8 cellular contexts compared by ENCODE assay signal in genomic region chr13:110615005-110615321, GRCh38. TPM values are rescaled to one million over a fixed set of nuclear protein-coding genes. Genes with fewer than 3 reads are reported as not detected.
DNase-seq lines count a peak whose midpoint lies in the region; ATAC-seq and TF ChIP-seq lines count a peak whose summit lies in the region.

No MANE protein-coding gene starts in this region.

- POLR2A ChIA-PET in naive thymus-derived CD8-positive, alpha-beta T cell (lab: Charles Lee) = interaction anchor here (0.8 to 4.7 kb wide), 5 partner anchors 10 to 300 kb away, joined by 3 to 46 read pairs (median 3); partner anchors contain the start of genes ANKRD10, CARS2 and ING1

- peak overlapping the region; percentile 89 to 98 (median 95) for H3K27ac Mint-ChIP-seq in naive thymus-derived CD8-positive, alpha-beta T cell

- H3K4me3 Mint-ChIP-seq in naive thymus-derived CD8-positive, alpha-beta T cell = peak overlapping the region; percentile 82 to 97 (median 94)

- peaks cover 4% of the 10 kb centered on the region for H3K4me1 ChIP-seq in colonic mucosa

- H3K36me3 Mint-ChIP-seq in naive thymus-derived CD8-positive, alpha-beta T cell = peaks cover 0 to 4% (median 2%) of the 10 kb centered on the region in 3 donors

- H3K9me3 Mint-ChIP-seq in naive thymus-derived CD8-positive, alpha-beta T cell = peaks cover 0 to 4% (median 0%) of the 10 kb centered on the region in 9 donors

- no peak for TF ChIP-seq CTCF in AG10803 (conservative IDR thresholded peaks at IDR 0.05; ENCODE audit: low read length)
- no peak for TF ChIP-seq CTCF in colonic mucosa (IDR thresholded peaks at IDR 0.05)

- H3K36me3 ChIP-seq in MG63 (peaks cover 3% of the 10 kb centered on the region; the same call in 1 of the 2 replicates), colonic mucosa (no peaks in the 10 kb centered on the region)

- peak overlapping the region in 1 of 2 donors; percentile 72 for H3K9ac ChIP-seq in colonic mucosa (ENCODE audit: low read depth in 2 of 2, low read length in 2 of 2)

- no peaks in the 10 kb centered on the region for H3K27me3 ChIP-seq in MG63
- no peaks in the 10 kb centered on the region for H3K27me3 ChIP-seq in colonic mucosa

- H3K27ac ChIP-seq in colonic mucosa = peak overlapping the region; percentile 91

- no peak for ATAC-seq in naive thymus-derived CD8-positive, alpha-beta T cell
- no peak for ATAC-seq in sciatic nerve

- H3K9me3 ChIP-seq in MG63 (no peaks in the 10 kb centered on the region), colonic mucosa (no peaks in the 10 kb centered on the region)

- no peak for DNase-seq in AG10803 (ENCODE audit: low read depth)
- DNase-seq in MG63 = no peak
- DNase-seq in colonic mucosa = no peak
- DNase-seq in naive thymus-derived CD8-positive, alpha-beta T cell = no peak
- no peak for DNase-seq in iPS-NIHi7 (ENCODE audit: extremely low spot score)
- DNase-seq in GF-D8 (lab: John Stamatoyannopoulos, UW) = no peak
- no peak for DNase-seq in sciatic nerve (ENCODE audit: low spot score)
- no peak for DNase-seq in islet precursor cell

- intact Hi-C loops in colonic mucosa (cut with DNase I) (loop anchor here (10.0 kb wide), 1 partner anchor 90 kb away; the partner anchor contains the start of gene CARS2), sciatic nerve (cut with DNase I) (no loop called here)

- H3K4me3 ChIP-seq in AG10803 (ENCODE audit: low read length) (peak overlapping the region; percentile 83), MG63 (peak overlapping the region; percentile 93), colonic mucosa (peak overlapping the region; percentile 95)

- peaks cover 0 to 5% (median 0%) of the 10 kb centered on the region in 5 donors for H3K27me3 Mint-ChIP-seq in naive thymus-derived CD8-positive, alpha-beta T cell

- peaks cover 6 to 38% (median 35%) of the 10 kb centered on the region in 4 donors for H3K4me1 Mint-ChIP-seq in naive thymus-derived CD8-positive, alpha-beta T cell

RNA-seq across cellular contexts. Expression of gene NAXD, which starts 0.4 kb away (rescaled TPM):
- total RNA-seq in MG63 (2014; rRNA removed; shearing (Covaris generic); ENCODE audit: low replicate concordance) = 11.7 and 12.3 TPM in 2 replicates
- total RNA-seq in colonic mucosa (10 to 100 TPM; 36.7 to 40.4 TPM), sciatic nerve (38.9 TPM)
- total RNA-seq in naive thymus-derived CD8-positive, alpha-beta T cell = 10 to 100 TPM; 34.3 to 38.1 TPM
- 10 to 100 TPM; 10.4 to 26.9 (median 18.1) TPM for polyA plus RNA-seq in naive thymus-derived CD8-positive, alpha-beta T cell

RNA-seq across cellular contexts. Expression of gene RAB20, which starts 53.4 kb away (rescaled TPM):
- total RNA-seq in MG63 (2014; rRNA removed; shearing (Covaris generic); ENCODE audit: low replicate concordance) = 0.36 and 1.3 TPM in 2 replicates
- total RNA-seq in colonic mucosa (10 to 100 TPM; 32.1 to 38.0 TPM), sciatic nerve (23.8 TPM)
- 1 to 10 TPM; 2.2 to 2.9 TPM for total RNA-seq in naive thymus-derived CD8-positive, alpha-beta T cell
- polyA plus RNA-seq in naive thymus-derived CD8-positive, alpha-beta T cell = 1 to 10 TPM; 2.4 to 4.5 (median 3.3) TPM
